9 cellular contexts compared by ENCODE assay signal in the genomic region with DNA sequence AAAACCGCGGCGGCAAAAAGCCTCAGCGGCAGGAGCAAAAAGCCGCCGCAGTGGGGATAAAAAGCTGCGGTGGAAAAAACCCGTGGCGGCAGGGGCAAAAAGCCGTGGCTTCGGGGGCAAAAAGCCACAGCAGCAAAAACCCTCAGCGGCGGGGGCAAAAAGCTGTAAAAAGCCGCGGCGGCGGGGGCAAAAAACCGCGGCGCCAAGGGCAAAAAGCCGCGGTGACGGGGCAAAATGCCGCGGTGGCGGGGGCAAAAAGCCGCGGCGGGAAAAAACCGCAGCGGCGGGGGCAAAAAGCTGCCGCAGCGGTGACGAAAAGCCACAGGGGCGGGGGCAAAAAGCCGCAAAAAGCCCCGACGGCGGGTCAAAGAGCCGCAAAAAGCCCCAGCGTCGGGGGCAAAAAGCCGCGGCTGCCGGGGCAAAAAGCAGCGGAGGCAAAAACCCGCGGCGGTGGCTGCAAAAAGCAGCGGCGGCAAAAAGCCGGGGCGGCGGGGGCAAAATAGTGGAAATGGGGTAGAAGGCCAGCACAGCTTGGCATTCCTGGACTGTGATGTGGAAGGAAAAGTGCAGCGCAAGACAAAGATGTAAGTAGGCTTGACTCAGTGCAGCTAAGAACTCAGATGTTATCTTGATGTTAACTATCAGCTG.
DNase-seq lines count a peak whose midpoint lies in the region; ATAC-seq and TF ChIP-seq lines count a peak whose summit lies in the region.
"Had no signal": no experiment of that assay in that cellular context is flagged by ENCODE, and none has a peak within 500 bp of the region (broad histone marks: within the 10 kb centered on the region; RNA-seq: fewer than 3 reads in every experiment).

No MANE protein-coding gene starts in this region.

- peak overlapping the region; percentile 24 for H4K91ac ChIP-seq in trophoblast cell (ENCODE audit: low read depth, low read length)

- TF ChIP-seq POLR2A in esophagus squamous epithelium (IDR thresholded peaks at IDR 0.05) (no peak), erythroblast (IDR thresholded peaks at IDR 0.05; ENCODE audit: low read length) (no peak)

- no peaks in the 10 kb centered on the region for H3K9me3 ChIP-seq in NT2/D1 (ENCODE audit: insufficient read depth, low read length)
- H3K9me3 ChIP-seq in esophagus squamous epithelium: no peaks in the 10 kb centered on the region
- H3K9me3 ChIP-seq in trophoblast cell (ENCODE audit: insufficient read depth, low read depth, low read length): no peaks in the 10 kb centered on the region

- no peak overlapping the region for H2AFZ ChIP-seq in trophoblast cell (ENCODE audit: insufficient read depth, low read length, poor library complexity)

- WGBS in esophagus squamous epithelium, 2 donors: 1 to 4% methylated on average over 33 to 50 of the region's 56 CpGs
- no CpG with 5 or more reads among the region's 56 CpGs for WGBS in trophoblast cell (ENCODE audit: extremely low coverage, insufficient coverage, insufficient read length)

- no peak overlapping the region for H3K4ac ChIP-seq in trophoblast cell (ENCODE audit: low read depth, low read length)

- H3K9ac ChIP-seq in NT2/D1 (ENCODE audit: insufficient read length, low read depth): peak overlapping the region; percentile 56
- no peak overlapping the region for H3K9ac ChIP-seq in trophoblast cell (ENCODE audit: low read length)

- H3K27me3 ChIP-seq in NT2/D1 (ENCODE audit: insufficient read depth, insufficient read length) (peaks cover 32% of the 10 kb centered on the region), esophagus squamous epithelium (peaks cover 0 to 46% (median 7%) of the 10 kb centered on the region in 4 donors), trophoblast cell (ENCODE audit: insufficient read depth, low read length) (peaks cover 7% of the 10 kb centered on the region)

- peak overlapping the region; percentile 62 for H4K12ac ChIP-seq in trophoblast cell (ENCODE audit: low read depth, low read length)

- no peak overlapping the region for H2AK5ac ChIP-seq in trophoblast cell (ENCODE audit: low read length)

- no peak overlapping the region for H3K23ac ChIP-seq in trophoblast cell (ENCODE audit: low read length)

- no peaks in the 10 kb centered on the region for H3K4me1 ChIP-seq in NT2/D1 (ENCODE audit: insufficient read depth, insufficient read length)
- H3K4me1 ChIP-seq in esophagus squamous epithelium: peaks cover 0 to 8% (median 5%) of the 10 kb centered on the region in 3 donors
- no peaks in the 10 kb centered on the region for H3K4me1 ChIP-seq in trophoblast cell (ENCODE audit: control insufficient read depth in 1 of 2, insufficient read depth in 2 of 2, low read length in 2 of 2)

- H4K8ac ChIP-seq in trophoblast cell (ENCODE audit: low read depth, low read length): peak overlapping the region; percentile 60

- intact Hi-C loops in esophagus squamous epithelium (cut with DNase I): no loop called here

- H3K27ac ChIP-seq in esophagus squamous epithelium (no peak overlapping the region), trophoblast cell (ENCODE audit: low read depth, low read length) (no peak overlapping the region)

- H2BK120ac ChIP-seq in trophoblast cell (ENCODE audit: insufficient read depth, low read length, poor library complexity): no peak overlapping the region

- H3K14ac ChIP-seq in trophoblast cell (ENCODE audit: low read length): no peak overlapping the region

- no peak for ATAC-seq in GM18867 (IDR thresholded peaks at IDR 0.05; ENCODE audit: unreplicated experiment)
- no peak for ATAC-seq in GM21576 (IDR thresholded peaks at IDR 0.05; ENCODE audit: unreplicated experiment)

- no peak for TF ChIP-seq CTCF in esophagus squamous epithelium (IDR thresholded peaks at IDR 0.05)

- H3K4me3 ChIP-seq in NT2/D1 (ENCODE audit: insufficient read length, low read depth) (peak overlapping the region; percentile 50), esophagus squamous epithelium (peak overlapping the region in 3 of 4 donors; percentile 21 to 48 (median 34)), trophoblast cell (ENCODE audit: low read depth, low read length) (peak overlapping the region; percentile 61)

- H3K79me1 ChIP-seq in trophoblast cell (ENCODE audit: low read length): peaks cover 2% of the 10 kb centered on the region

- no peak overlapping the region for H3K18ac ChIP-seq in trophoblast cell (ENCODE audit: low read length)

- H3K4me2 ChIP-seq in trophoblast cell (ENCODE audit: low read length): peak overlapping the region; percentile 95

- H2BK5ac ChIP-seq in trophoblast cell (ENCODE audit: low read depth, low read length, poor library complexity): peak overlapping the region; percentile 31

- DNase-seq in EL (peak; percentile 9), NT2/D1 (ENCODE audit: low read depth, low spot score) (no peak), esophagus squamous epithelium (lab: John Stamatoyannopoulos, UW) (no peak), trophoblast cell (peak; percentile 2 to 18), NCI-H2081 (lab: John Stamatoyannopoulos, UW) (no peak), erythroblast (lab: John Stamatoyannopoulos, UW) (no peak)
- DNase-seq: central memory CD4-positive, alpha-beta T cell had no signal

- no peak overlapping the region for H2BK12ac ChIP-seq in trophoblast cell (ENCODE audit: low read length)

- H3K36me3 ChIP-seq in NT2/D1 (ENCODE audit: insufficient read depth, insufficient read length, low read length): no peaks in the 10 kb centered on the region
- H3K36me3 ChIP-seq in esophagus squamous epithelium: no peaks in the 10 kb centered on the region
- H3K36me3 ChIP-seq in trophoblast cell (ENCODE audit: control insufficient read depth in 1 of 2, insufficient read depth in 2 of 2, low read length in 2 of 2): no peaks in the 10 kb centered on the region

- H3K79me2 ChIP-seq in trophoblast cell (ENCODE audit: control insufficient read depth, insufficient read depth, low read length, poor library complexity): no peaks in the 10 kb centered on the region

Comparison
In these comparisons a context has a peak if more than half of its experiments do, and no peak if none do; other contexts are left out.
1. DNase-seq: peak in EL (single experiment) and trophoblast cell (2 of 2); none in NT2/D1 (single experiment), esophagus squamous epithelium (single experiment), NCI-H2081 (0 of 2) and erythroblast (0 of 2).
2. Peak in every context shown above with its lines, with median percentiles within 50 percentile points of each other: H3K4me3 ChIP-seq.